16 cellular contexts compared by ENCODE assay signal in the genomic region with DNA sequence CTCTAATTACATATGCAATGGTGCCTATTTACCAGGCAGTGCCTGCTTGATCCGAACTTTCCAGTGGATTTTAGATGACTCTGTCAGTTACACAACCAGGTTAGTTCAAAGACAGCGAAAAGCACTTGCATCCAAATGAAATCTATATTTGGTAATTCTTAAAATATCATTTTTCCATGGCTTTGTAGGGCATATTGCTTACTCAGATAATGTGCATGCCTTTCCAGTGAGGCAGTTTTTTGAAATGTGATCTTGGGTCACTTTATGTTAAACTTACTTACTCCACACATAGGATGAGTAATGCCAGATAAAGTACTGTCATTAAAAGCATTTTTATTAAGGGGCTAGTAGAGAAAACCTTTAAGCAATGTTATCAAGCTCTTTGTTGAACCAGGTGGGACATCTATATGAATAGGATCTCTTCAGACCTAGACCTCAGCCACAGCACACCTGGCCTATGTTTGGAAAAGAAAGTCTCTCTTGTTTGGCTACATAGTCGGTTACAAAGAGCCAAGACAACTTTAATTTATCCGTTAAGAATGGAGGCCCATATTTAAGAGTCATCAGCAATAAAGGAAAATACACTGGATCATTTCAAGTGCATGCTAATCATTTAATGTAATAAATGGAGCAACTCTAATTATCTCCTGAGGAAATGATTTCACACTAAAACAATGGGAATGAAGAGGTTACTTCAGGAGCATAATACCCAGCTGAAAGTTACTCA.
DNase-seq lines count a peak whose midpoint lies in the region; ATAC-seq, FAIRE-seq and TF ChIP-seq lines count a peak whose summit lies in the region.
"Had no signal": no experiment of that assay in that cellular context is flagged by ENCODE, and none has a peak within 500 bp of the region (broad histone marks: within the 10 kb centered on the region; RNA-seq: fewer than 3 reads in every experiment).

No MANE protein-coding gene starts in this region.

- no peaks in the 10 kb centered on the region for H3K36me3 Mint-ChIP-seq in effector memory CD8-positive, alpha-beta T cell (ENCODE audit: insufficient read depth)
- H3K36me3 Mint-ChIP-seq in stimulated activated naive B cell treated with anti-CD40 and anti-IgM and Interleukin-4, amounts not matched to agents 10 μg/mL and 1 μg/mL and 100 μg/mL, for 72 hours = no peaks in the 10 kb centered on the region
- H3K36me3 Mint-ChIP-seq: CD14-positive monocyte had no signal

- no peak for TF ChIP-seq CTCF in brain microvascular endothelial cell (IDR thresholded peaks at IDR 0.05; ENCODE audit: low read depth, low read length, missing control alignments)

- H3K27me3 ChIP-seq in brain microvascular endothelial cell (replicated peaks) = no peaks in the 10 kb centered on the region
- H3K27me3 ChIP-seq: ascending aorta had no signal

- no peaks in the 10 kb centered on the region for H3K36me3 ChIP-seq in brain microvascular endothelial cell (replicated peaks)
- H3K36me3 ChIP-seq: ascending aorta, spleen had no signal

- peak; percentile 66 for FAIRE-seq in HTR-8/SVneo (lab: Jason Lieb, UNC)
- FAIRE-seq: HepG2 had no signal

- no peak overlapping the region for H3K4me3 ChIP-seq in brain microvascular endothelial cell (ENCODE audit: low read depth, low read length)
- H3K4me3 ChIP-seq: ascending aorta, spleen had no signal

- peak; percentile 49 for DNase-seq in AG08395 (ENCODE audit: low spot score)
- DNase-seq in HTR-8/SVneo (ENCODE audit: insufficient read length, low spot score) = peak; percentile 22
- DNase-seq in brain microvascular endothelial cell = peak; percentile 81
- DNase-seq in kidney tubule cell (ENCODE audit: low spot score) = peak; percentile 52
- DNase-seq in NCI-H2107 treated with DMSO at 0.1 percent for 48 hours (lab: John Stamatoyannopoulos, UW; ENCODE audit: unreplicated experiment) = no peak
- DNase-seq in effector memory CD8-positive, alpha-beta T cell = no peak
- DNase-seq in stimulated activated naive B cell treated with anti-CD40 and anti-IgM and Interleukin-4, amounts not matched to agents 10 μg/mL and 1 μg/mL and 100 μg/mL, for 72 hours = no peak
- no peak for DNase-seq in germinal center (ENCODE audit: low spot score)
- DNase-seq: activated B cell treated with CpG ODN at 0.5 μM for 24 hours, NCI-H748 treated with DMSO at 0.1 percent for 48 hours, spleen had no signal

- peak overlapping the region; percentile 58 for H3K27ac ChIP-seq in brain microvascular endothelial cell
- H3K27ac ChIP-seq: ascending aorta, spleen had no signal

- no peak overlapping the region for H3K27ac Mint-ChIP-seq in effector memory CD8-positive, alpha-beta T cell
- no peak overlapping the region for H3K27ac Mint-ChIP-seq in stimulated activated naive B cell treated with anti-CD40 and anti-IgM and Interleukin-4, amounts not matched to agents 10 μg/mL and 1 μg/mL and 100 μg/mL, for 72 hours
- H3K27ac Mint-ChIP-seq: activated B cell treated with CpG ODN at 0.5 μM for 24 hours, CD14-positive monocyte had no signal

- no peaks in the 10 kb centered on the region for H3K9me3 Mint-ChIP-seq in effector memory CD8-positive, alpha-beta T cell
- no peaks in the 10 kb centered on the region for H3K9me3 Mint-ChIP-seq in stimulated activated naive B cell treated with anti-CD40 and anti-IgM and Interleukin-4, amounts not matched to agents 10 μg/mL and 1 μg/mL and 100 μg/mL, for 72 hours
- H3K9me3 Mint-ChIP-seq: activated B cell treated with CpG ODN at 0.5 μM for 24 hours, CD14-positive monocyte, neural crest cell had no signal

- no peak overlapping the region for H3K4me3 Mint-ChIP-seq in effector memory CD8-positive, alpha-beta T cell
- no peak overlapping the region for H3K4me3 Mint-ChIP-seq in stimulated activated naive B cell treated with anti-CD40 and anti-IgM and Interleukin-4, amounts not matched to agents 10 μg/mL and 1 μg/mL and 100 μg/mL, for 72 hours
- H3K4me3 Mint-ChIP-seq: activated B cell treated with CpG ODN at 0.5 μM for 24 hours, CD14-positive monocyte, neural crest cell had no signal

- H3K4me1 Mint-ChIP-seq in effector memory CD8-positive, alpha-beta T cell (ENCODE audit: low read depth in 2 of 2) = no peaks in the 10 kb centered on the region
- H3K4me1 Mint-ChIP-seq in stimulated activated naive B cell treated with anti-CD40 and anti-IgM and Interleukin-4, amounts not matched to agents 10 μg/mL and 1 μg/mL and 100 μg/mL, for 72 hours = no peaks in the 10 kb centered on the region
- H3K4me1 Mint-ChIP-seq: activated B cell treated with CpG ODN at 0.5 μM for 24 hours had no signal

- H3K27me3 Mint-ChIP-seq in effector memory CD8-positive, alpha-beta T cell = peaks cover 35 to 39% of the 10 kb centered on the region in 2 donors
- H3K27me3 Mint-ChIP-seq in stimulated activated naive B cell treated with anti-CD40 and anti-IgM and Interleukin-4, amounts not matched to agents 10 μg/mL and 1 μg/mL and 100 μg/mL, for 72 hours = peaks cover 9 to 10% of the 10 kb centered on the region in 2 donors

- in situ Hi-C loops in brain microvascular endothelial cell (cut with HindIII; ENCODE audit: low pct_ligation_motif_present, low sequenced_read_pairs) = no loop called here

- ATAC-seq in effector memory CD8-positive, alpha-beta T cell (replicated peaks) = no peak
- ATAC-seq in stimulated activated naive B cell treated with anti-CD40 and anti-IgM and Interleukin-4, amounts not matched to agents 10 μg/mL and 1 μg/mL and 100 μg/mL, for 72 hours (replicated peaks) = no peak
- ATAC-seq: esophagus mucosa, HepG2 had no signal

Comparison
In these comparisons a context has a peak if more than half of its experiments do, and no peak if none do; other contexts are left out.
1. DNase-seq: peak in AG08395 (single experiment), HTR-8/SVneo (single experiment), brain microvascular endothelial cell (single experiment) and kidney tubule cell (single experiment); none in NCI-H2107 treated with DMSO at 0.1 percent for 48 hours (single experiment), effector memory CD8-positive, alpha-beta T cell (0 of 3), stimulated activated naive B cell treated with anti-CD40 and anti-IgM and Interleukin-4, amounts not matched to agents 10 μg/mL and 1 μg/mL and 100 μg/mL, for 72 hours (single experiment) and germinal center (single experiment).